ENCODE assay signal across 8 cellular contexts in the genomic region with DNA sequence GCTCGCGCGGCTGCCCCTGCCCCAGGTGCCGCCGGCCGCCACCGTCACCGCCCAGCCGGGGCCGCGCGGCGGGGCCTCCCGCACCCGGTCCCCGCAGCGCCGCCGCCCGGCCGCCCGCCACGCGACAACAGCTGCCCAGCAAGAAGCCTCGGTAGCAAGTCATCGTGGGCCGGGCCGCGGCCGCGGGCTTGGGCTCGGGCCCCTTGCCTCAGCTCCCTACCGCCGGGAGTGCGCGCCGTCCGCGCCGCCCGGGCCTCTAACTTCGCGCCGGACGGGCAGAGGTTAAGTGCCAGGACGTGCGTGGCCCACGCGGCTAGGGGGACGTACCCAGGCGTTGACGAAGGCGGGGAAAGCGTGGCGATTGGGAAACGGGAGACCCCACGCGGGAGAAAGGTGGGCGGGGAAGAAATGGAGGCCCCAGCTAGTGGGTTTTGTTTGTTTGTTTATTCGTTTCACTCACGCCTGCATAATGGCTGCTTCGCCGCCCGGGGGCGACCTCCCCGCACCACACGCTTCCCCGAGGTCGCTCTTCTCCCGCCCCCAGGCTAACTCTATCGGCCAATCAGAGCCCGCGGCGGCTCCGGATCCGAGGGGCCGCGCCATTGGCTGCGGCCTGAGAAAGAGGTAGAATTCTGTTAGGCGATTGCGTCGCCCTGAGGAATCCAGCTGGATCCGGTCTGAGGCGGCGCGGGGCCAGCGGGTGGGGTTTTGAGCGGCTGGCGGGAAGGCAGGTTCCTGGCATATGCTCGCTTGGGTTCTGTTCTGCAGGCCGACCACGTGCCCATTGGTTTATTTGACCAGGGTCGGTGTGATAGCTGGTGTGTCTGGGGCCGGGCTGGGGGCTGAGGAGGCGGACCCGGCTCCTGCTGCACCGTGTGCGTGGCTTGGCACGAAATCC. TPM values are rescaled to one million over a fixed set of nuclear protein-coding genes. Genes with fewer than 3 reads are reported as not detected.
A peak's percentile ranks its signal among the peaks of the same experiment; 100 is the strongest.
DNase-seq lines count a peak whose midpoint lies in the region; ATAC-seq and TF ChIP-seq lines count a peak whose summit lies in the region.

A gene with protein sequence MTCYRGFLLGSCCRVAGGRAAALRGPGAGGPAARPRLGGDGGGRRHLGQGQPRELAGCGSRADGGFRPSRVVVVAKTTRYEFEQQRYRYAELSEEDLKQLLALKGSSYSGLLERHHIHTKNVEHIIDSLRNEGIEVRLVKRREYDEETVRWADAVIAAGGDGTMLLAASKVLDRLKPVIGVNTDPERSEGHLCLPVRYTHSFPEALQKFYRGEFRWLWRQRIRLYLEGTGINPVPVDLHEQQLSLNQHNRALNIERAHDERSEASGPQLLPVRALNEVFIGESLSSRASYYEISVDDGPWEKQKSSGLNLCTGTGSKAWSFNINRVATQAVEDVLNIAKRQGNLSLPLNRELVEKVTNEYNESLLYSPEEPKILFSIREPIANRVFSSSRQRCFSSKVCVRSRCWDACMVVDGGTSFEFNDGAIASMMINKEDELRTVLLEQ (minus strand): TSS at position 290 of the 898 bp plus-strand sequence. CDS start 127 bp downstream, at position 163.

- H2AFZ ChIP-seq in PC-3 (ENCODE audit: low read length) = peak within 1 kb of the TSS; percentile 96

- TF ChIP-seq CTCF in PC-3 (conservative IDR thresholded peaks at IDR 0.05; ENCODE audit: low read depth, low read length) (peak; percentile 58), mucosa of descending colon (IDR thresholded peaks at IDR 0.05) (peak; percentile 68)

- BruUV-seq in PC-3 (replicated peaks; lab: Mats Ljungman, UMichigan) = no TSS peak

- peaks cover 44% of the 10 kb centered on the region for H3K79me2 ChIP-seq in PC-3 (ENCODE audit: low read length)

- H3K27ac ChIP-seq in PC-3 (ENCODE audit: low read length) = peak within 1 kb of the TSS; percentile 69
- peak within 1 kb of the TSS; percentile 83 for H3K27ac ChIP-seq in epithelial cell of prostate

- H3K27me3 ChIP-seq in PC-3 (ENCODE audit: low read length) = no peaks in the 10 kb centered on the region

- H3K4me1 ChIP-seq in PC-3 (ENCODE audit: insufficient read depth, low read length) (peaks cover 38% of the 10 kb centered on the region), mucosa of descending colon (ENCODE audit: low read depth) (peaks cover 13% of the 10 kb centered on the region)

- CTCF ChIA-PET in PC-3 (lab: Charles Lee) = interaction anchor here (0.5 to 2.7 kb wide), 12 partner anchors 11 to 674 kb away, joined by 3 to 18 read pairs (median 3); a partner anchor contains a TSS

- no peaks in the 10 kb centered on the region for H3F3A ChIP-seq in PC-3 (ENCODE audit: low read length, unreplicated experiment)

- ATAC-seq in GM21619 (IDR thresholded peaks at IDR 0.05; ENCODE audit: unreplicated experiment) (peak; percentile 91), PC-3 (peak; percentile 75), mucosa of descending colon (peak; percentile 93)

- H3K4me2 ChIP-seq in PC-3 (ENCODE audit: low read length) = peak within 1 kb of the TSS; percentile 89

- peak; percentile 82 for DNase-seq in DMS53 treated with DMSO at 0.1 percent for 48 hours (lab: John Stamatoyannopoulos, UW; ENCODE audit: unreplicated experiment)
- peak; percentile 92 for DNase-seq in Jurkat, Clone E6-1 (ENCODE audit: low read depth, low spot score)
- DNase-seq in PC-3 = peak; percentile 97
- DNase-seq in activated T-cell treated with anti-CD3 and anti-CD28 coated beads for 48 hours (ENCODE audit: low read depth) = peak; percentile 90
- peak; percentile 60 for DNase-seq in epithelial cell of prostate (ENCODE audit: low read depth, low spot score)
- peak; percentile 95 to 97 (median 96) for DNase-seq in mucosa of descending colon
- DNase-seq in stimulated activated CD8-positive, alpha-beta memory T cell treated with anti-CD3 and anti-CD28 coated beads, Interleukin-4, amount 100 ng/mL, for 24 hours (ENCODE audit: low read depth) = peak; percentile 88

- no peaks in the 10 kb centered on the region for H3K9me2 ChIP-seq in PC-3 (replicated peaks; ENCODE audit: low read length)

- POLR2A ChIA-PET in PC-3 (lab: Charles Lee; ENCODE audit: unreplicated experiment) = interaction anchor here (0.7 kb wide), 2 partner anchors 9 to 186 kb away, joined by 3 to 4 read pairs; no protein-coding TSS in a partner anchor

- H3K9ac ChIP-seq in PC-3 (ENCODE audit: low read length) = peak within 1 kb of the TSS; percentile 84

- H3K36me3 ChIP-seq in PC-3 (ENCODE audit: low read depth, low read length) = no peaks in the 10 kb centered on the region
- H3K36me3 ChIP-seq in mucosa of descending colon (ENCODE audit: low read depth) = peaks cover 4% of the 10 kb centered on the region

- intact Hi-C loops in PC-3 (cut with micrococcal nuclease) (loop anchor here (1.0 to 5.0 kb wide), 4 partner anchors 40 to 163 kb away; a partner anchor contains a TSS), mucosa of descending colon (cut with DNase I, micrococcal nuclease) (no loop called here)

- H3K9me3 ChIP-seq in PC-3 (ENCODE audit: low read length) (no peaks in the 10 kb centered on the region), mucosa of descending colon (no peaks in the 10 kb centered on the region)

- H4K20me1 ChIP-seq in PC-3 (ENCODE audit: low read length) = no peaks in the 10 kb centered on the region

- peak within 1 kb of the TSS; percentile 61 for H3K4me3 ChIP-seq in Jurkat, Clone E6-1 (ENCODE audit: low read length)
- H3K4me3 ChIP-seq in PC-3 (ENCODE audit: low read length) (peak within 1 kb of the TSS; percentile 75), mucosa of descending colon (peak within 1 kb of the TSS; percentile 81)

RNA-seq across cellular contexts. Expression of the gene that starts here (rescaled TPM):
- polyA plus RNA-seq in Jurkat, Clone E6-1 (2012; ENCODE audit: insufficient read depth, insufficient read length) = 30.4 TPM
- total RNA-seq in PC-3 (2014; rRNA removed) (17.7 and 22.9 TPM in 2 replicates), mucosa of descending colon (10 to 100 TPM; 24.3 to 50.3 (median 24.8) TPM)

Comparison
In these comparisons a context has a peak if more than half of its experiments do, and no peak if none do; other contexts are left out.
1. Peak in every context shown above with its lines: DNase-seq, ATAC-seq, H3K4me3 ChIP-seq and H3K27ac ChIP-seq.